1 cellular context compared by ENCODE assay signal in genomic region chr1:22976461-22977243, GRCh38.
TF ChIP-seq lines count a peak whose summit lies in the region.

No MANE protein-coding gene starts in this region.

TF ChIP-seq in IMR-90, 13 proteins besides CTCF, POLR2A, EP300 and RAD21 (continued from another document):
- no peak for TF ChIP-seq FOS (IDR thresholded peaks at IDR 0.05; ENCODE audit: low read depth, low read length)
- TF ChIP-seq MXI1 (IDR thresholded peaks at IDR 0.05; ENCODE audit: borderline replicate concordance, low read depth, low read length) = no peak
- no peak for TF ChIP-seq USF2 (IDR thresholded peaks at IDR 0.05; ENCODE audit: low read depth, low read length)
- TF ChIP-seq ELK1 (IDR thresholded peaks at IDR 0.05; ENCODE audit: borderline replicate concordance, low read depth, low read length) = no peak
